Comparison of ENCODE assay signal across 8 cellular contexts in genomic region chr2:152175368-152176112, GRCh38. TPM values are rescaled to one million over a fixed set of nuclear protein-coding genes. Genes with fewer than 3 reads are reported as not detected.
A peak's percentile ranks its signal among the peaks of the same experiment; 100 is the strongest.
DNase-seq lines count a peak whose midpoint lies in the region; ATAC-seq and TF ChIP-seq lines count a peak whose summit lies in the region.

Gene STAM2 (minus strand): TSS chr2:152175763. CDS start chr2:152175642, 121 bp downstream.

- no peaks in the 10 kb centered on the region for H3K36me3 ChIP-seq in HUES64 (ENCODE audit: insufficient read depth, low read length)
- no peaks in the 10 kb centered on the region for H3K36me3 ChIP-seq in OCI-LY3 (replicated peaks; ENCODE audit: low read depth, low read length)

- under 1% methylated on average over 72 of the region's 72 CpGs for WGBS in HUES64

- peak within 1 kb of the TSS; percentile 96 for H3K4me3 Mint-ChIP-seq in endothelial cell (ENCODE audit: unreplicated experiment)

- peak within 1 kb of the TSS; percentile 99 for H3K27ac Mint-ChIP-seq in endothelial cell (ENCODE audit: unreplicated experiment)

- H3K9ac ChIP-seq in HUES64 (ENCODE audit: low read depth, low read length): peak within 1 kb of the TSS; percentile 95
- H3K9ac ChIP-seq in OCI-LY3 (ENCODE audit: low read length): peak within 1 kb of the TSS; percentile 83

- peaks cover 12% of the 10 kb centered on the region for H3K4me1 Mint-ChIP-seq in endothelial cell (ENCODE audit: unreplicated experiment)

- peaks cover 4% of the 10 kb centered on the region for H3K9me3 Mint-ChIP-seq in endothelial cell (ENCODE audit: unreplicated experiment)

- H3K27me3 ChIP-seq in HUES64 (ENCODE audit: insufficient read depth, low read length): no peaks in the 10 kb centered on the region
- H3K27me3 ChIP-seq in OCI-LY3 (ENCODE audit: low read depth, low read length): no peaks in the 10 kb centered on the region

- H3K9me3 ChIP-seq in HUES64 (ENCODE audit: insufficient read depth, low read depth, low read length) (0 out of 2 replicates have a peak, but pooled peaks cover under 1% of the 10 kb centered on the region), OCI-LY3 (ENCODE audit: insufficient read depth, low read length) (no peaks in the 10 kb centered on the region)

- peaks cover 15% of the 10 kb centered on the region for H3K36me3 Mint-ChIP-seq in endothelial cell (ENCODE audit: low read depth, unreplicated experiment)

- peak within 1 kb of the TSS; percentile 94 for H2AFZ ChIP-seq in OCI-LY3 (ENCODE audit: low read depth, low read length)

- peak; percentile 83 for TF ChIP-seq CTCF in OCI-LY3 (IDR thresholded peaks at IDR 0.05; ENCODE audit: low read depth, low read length)
- peak; percentile 99 for TF ChIP-seq CTCF in endothelial cell (IDR thresholded peaks at IDR 0.05; ENCODE audit: unreplicated experiment)

- peak within 1 kb of the TSS; percentile 82 for H3K4me3 ChIP-seq in HUES64 (ENCODE audit: low read length)
- H3K4me3 ChIP-seq in OCI-LY3 (ENCODE audit: low read length): peak within 1 kb of the TSS; percentile 91

- H3K27me3 Mint-ChIP-seq in endothelial cell (ENCODE audit: unreplicated experiment): peaks cover 4% of the 10 kb centered on the region

- H3K79me2 ChIP-seq in OCI-LY3 (ENCODE audit: low read length): peaks cover 31% of the 10 kb centered on the region

- H3K4me1 ChIP-seq in HUES64 (ENCODE audit: insufficient read depth, low read length) (no peaks in the 10 kb centered on the region), OCI-LY3 (ENCODE audit: low read length) (peaks cover 22% of the 10 kb centered on the region)

- no peaks in the 10 kb centered on the region for H4K20me1 ChIP-seq in OCI-LY3 (ENCODE audit: insufficient read depth, low read length)

- H3K4me2 ChIP-seq in OCI-LY3 (ENCODE audit: low read length): peak within 1 kb of the TSS; percentile 87

- DNase-seq in DMS114 treated with DMSO at 0.1 percent for 48 hours (lab: John Stamatoyannopoulos, UW; ENCODE audit: unreplicated experiment) (peak; percentile 60), endothelial cell (ENCODE audit: low spot score) (peak; percentile 98), midbrain (lab: John Stamatoyannopoulos, UW) (peak; percentile 94)
- DNase-seq in activated CD8-positive, alpha-beta memory T cell treated with anti-CD3 and anti-CD28 coated beads, Interleukin-2, amount 50 U/mL, for 48 hours: peak; percentile 98
- DNase-seq in stimulated activated CD8-positive, alpha-beta memory T cell treated with anti-CD3 and anti-CD28 coated beads, Interleukin-2, amount 100 ng/mL, for 1 hour (ENCODE audit: low read depth in 2 of 2): peak; percentile 87

- H3K27ac ChIP-seq in HUES64 (ENCODE audit: low read depth, low read length) (peak within 1 kb of the TSS; percentile 97), OCI-LY3 (ENCODE audit: low read length) (peak within 1 kb of the TSS; percentile 79)

- ATAC-seq in GM21447 (IDR thresholded peaks at IDR 0.05; ENCODE audit: unreplicated experiment): peak; percentile 78

RNA-seq across cellular contexts. Expression of gene STAM2, which starts in this region (rescaled TPM):
- polyA plus RNA-seq in HUES64 (2013, experiment 1 of 2): 9.8 TPM
- polyA plus RNA-seq in HUES64 (2013, experiment 2 of 2): 10.5 TPM
- 22.9 TPM for total RNA-seq in endothelial cell (ENCODE audit: unreplicated experiment)

Comparison
In these comparisons a context has a peak if more than half of its experiments do, and no peak if none do; other contexts are left out.
1. Peak in every context shown above with its lines: DNase-seq, ATAC-seq, H3K4me3 ChIP-seq and H3K27ac ChIP-seq.